In the genomic region with DNA sequence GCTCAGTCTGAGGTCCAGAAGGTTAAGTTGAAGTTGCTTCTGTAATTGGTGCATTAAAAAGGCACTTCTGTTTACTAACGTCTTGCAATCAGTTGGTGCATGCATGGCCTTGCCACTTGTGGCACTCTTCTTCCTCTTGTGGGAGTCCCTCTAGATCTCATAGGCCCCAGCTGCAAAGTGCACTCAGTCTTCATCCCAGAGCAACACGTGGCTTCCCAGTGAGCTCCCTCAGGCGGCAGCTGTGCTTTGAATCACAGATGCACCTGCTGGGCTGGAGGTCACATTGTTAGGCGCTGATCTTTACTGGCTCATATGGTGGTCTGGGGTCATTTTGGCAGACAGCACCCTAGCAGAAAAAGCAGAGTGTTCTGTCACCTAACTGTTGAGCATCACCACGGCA, we compare ENCODE assay signal across 12 cellular contexts.
"Had no signal": no experiment of that assay in that cellular context is flagged by ENCODE, and none has a peak within 500 bp of the region (broad histone marks: within the 10 kb centered on the region; RNA-seq: fewer than 3 reads in every experiment).

No MANE protein-coding gene starts in this region.

- DNase-seq: activated CD4-positive, alpha-beta memory T cell treated with anti-CD3 and anti-CD28 coated beads for 36 hours; activated CD4-positive, alpha-beta T cell treated with anti-CD3 and anti-CD28 coated beads for 1 hour; activated gamma-delta T cell treated with Interleukin-2 at 50 U/mL for 16 hours; activated naive CD8-positive, alpha-beta T cell treated with anti-CD3 and anti-CD28 coated beads for 36 hours; activated T-cell treated with anti-CD3 and anti-CD28 coated beads, Interleukin-2, amount 50 U/mL, for 72 hours; stimulated activated CD4-positive, alpha-beta T cell treated with anti-CD3 and anti-CD28 coated beads, Interleukin-4, amount 100 ng/mL, for 1 hour; stimulated activated CD8-positive, alpha-beta memory T cell treated with anti-CD3 and anti-CD28 coated beads, Interleukin-4, amount 100 ng/mL, for 48 hours; stimulated activated naive CD8-positive, alpha-beta T cell treated with anti-CD3 and anti-CD28 coated beads, Interleukin-15, amount 100 ng/mL, for 72 hours; T-helper 9 cell; uterus had no signal

- ATAC-seq: activated T-cell treated with anti-CD3 and anti-CD28 coated beads, Interleukin-2, amount 50 U/mL, for 72 hours; stimulated activated naive CD8-positive, alpha-beta T cell treated with anti-CD3 and anti-CD28 coated beads, Interleukin-15, amount 100 ng/mL, for 72 hours had no signal

- H3K27ac ChIP-seq: esophagus muscularis mucosa, tibial artery, uterus had no signal
